ENCODE assay signal across 10 cellular contexts in genomic region chr9:121376214-121376830, GRCh38. TPM values are rescaled to one million over a fixed set of nuclear protein-coding genes. Genes with fewer than 3 reads are reported as not detected.
A peak's percentile ranks its signal among the peaks of the same experiment; 100 is the strongest.
DNase-seq lines count a peak whose midpoint lies in the region; ATAC-seq and TF ChIP-seq lines count a peak whose summit lies in the region.
"Had no signal": no experiment of that assay in that cellular context is flagged by ENCODE, and none has a peak within 500 bp of the region (broad histone marks: within the 10 kb centered on the region; RNA-seq: fewer than 3 reads in every experiment).

No MANE protein-coding gene starts in this region.

- ATAC-seq in body of pancreas (no peak), lung (ENCODE audit: insufficient read depth, low FRiP score) (no peak), HG02610 (IDR thresholded peaks at IDR 0.05; ENCODE audit: unreplicated experiment) (no peak), HG03520 (IDR thresholded peaks at IDR 0.05; ENCODE audit: unreplicated experiment) (no peak)
- ATAC-seq: left cardiac atrium had no signal

- no peaks in the 10 kb centered on the region for H3K27me3 ChIP-seq in BJ (ENCODE audit: control insufficient read depth, insufficient read depth, low read length)
- no peaks in the 10 kb centered on the region for H3K27me3 ChIP-seq in body of pancreas
- no peaks in the 10 kb centered on the region for H3K27me3 ChIP-seq in lung (ENCODE audit: control insufficient read depth, insufficient read depth)

- H3K27ac ChIP-seq in body of pancreas = no peak overlapping the region
- no peak overlapping the region for H3K27ac ChIP-seq in lung (ENCODE audit: low read depth in 1 of 2, low read length in 1 of 2)

- no peaks in the 10 kb centered on the region for H3K9me3 ChIP-seq in body of pancreas
- H3K9me3 ChIP-seq in lung (ENCODE audit: control insufficient read depth in 2 of 2, insufficient read depth in 1 of 2, low read length in 1 of 2) = no peaks in the 10 kb centered on the region

- no peak for DNase-seq in BJ (ENCODE audit: low read depth)
- DNase-seq in LHCN-M2 (ENCODE audit: low read depth) = peak; percentile 25
- DNase-seq in body of pancreas = no peak
- no peak for DNase-seq in lung (ENCODE audit: low spot score)
- DNase-seq in posterior cingulate gyrus = no peak
- no peak for DNase-seq in activated CD4-positive, alpha-beta T cell treated with anti-CD3 and anti-CD28 coated beads for 48 hours
- DNase-seq: activated naive CD4-positive, alpha-beta T cell treated with anti-CD3 and anti-CD28 coated beads, Interleukin-2, amount 10 ng/mL, durations not matched to agents 7 days and 5 days; left cardiac atrium had no signal

- H3K36me3 ChIP-seq in BJ (ENCODE audit: control insufficient read depth, insufficient read depth, low read length) = no peaks in the 10 kb centered on the region
- no peaks in the 10 kb centered on the region for H3K36me3 ChIP-seq in body of pancreas (replicated peaks in 1 of 2; ENCODE audit: insufficient read depth in 1 of 2, low read depth in 2 of 2)
- no peaks in the 10 kb centered on the region for H3K36me3 ChIP-seq in lung (ENCODE audit: control insufficient read depth in 2 of 2, insufficient read depth in 2 of 2, low read length in 2 of 2)

- CTCF ChIA-PET in BJ (lab: Yijun Ruan, JAX) = interaction anchor here (0.6 to 8.2 kb wide), 12 partner anchors 10 to 163 kb away, joined by 3 to 67 read pairs (median 4); no protein-coding TSS in a partner anchor

- intact Hi-C loops in body of pancreas (cut with DNase I) = no loop called here
- intact Hi-C loops in posterior cingulate gyrus (cut with DNase I) = loop anchor here (1.0 kb wide), 2 partner anchors 56 to 163 kb away; no protein-coding TSS in a partner anchor

- no peak for TF ChIP-seq POLR2A in body of pancreas (IDR thresholded peaks at IDR 0.05)

- H3K4me3 ChIP-seq in BJ (ENCODE audit: low read depth, low read length) = no peak overlapping the region
- H3K4me3 ChIP-seq in body of pancreas = no peak overlapping the region
- no peak overlapping the region for H3K4me3 ChIP-seq in lung

- peak; percentile 28 for TF ChIP-seq CTCF in BJ (IDR thresholded peaks at IDR 0.05; ENCODE audit: insufficient read depth, low read depth, low read length)
- TF ChIP-seq CTCF in body of pancreas (IDR thresholded peaks at IDR 0.05) = peak in 6 of 7 experiments; percentile 12 to 40 (median 20)
- TF ChIP-seq CTCF in lung (IDR thresholded peaks at IDR 0.05; ENCODE audit: control extremely low read depth, extremely low read depth) = peak; percentile 6

- H3K4me1 ChIP-seq in body of pancreas (peaks cover 21% of the 10 kb centered on the region), lung (ENCODE audit: control insufficient read depth in 2 of 2, insufficient read depth in 2 of 2, low read length in 2 of 2) (peaks cover 3 to 8% of the 10 kb centered on the region in 2 donors)

- POLR2A ChIA-PET in BJ (lab: Charles Lee) = interaction anchor here (1.0 kb wide), 1 partner anchor 108 kb away, joined by 4 read pairs; the partner anchor contains the start of gene GSN

- 79 to 82% methylated on average over 4 of the region's 4 CpGs for whole genome bisulfite sequencing in body of pancreas, 2 donors
- 90 to 93% methylated on average over 4 of the region's 4 CpGs for WGBS in lung, 2 donors

RNA-seq across cellular contexts. Expression of gene STOM, which starts 6.3 kb away (rescaled TPM):
- polyA plus RNA-seq in BJ (2011; rRNA removed) = 223 and 275 TPM in 2 replicates
- 89.2 and 94.1 TPM in 2 replicates for polyA minus RNA-seq in BJ (2011; rRNA and poly(A)+ RNA removed)
- total RNA-seq in LHCN-M2 (2014; rRNA removed) = 88.7 and 107 TPM in 2 replicates
- polyA plus RNA-seq in LHCN-M2 (2012) = 57.1 TPM
- total RNA-seq in body of pancreas = 10 to 100 TPM; 59.9 to 70.5 TPM
- 100 to 1,000 TPM; 405 to 470 TPM for total RNA-seq in lung
- 100 to 1,000 TPM; 311 to 413 TPM for polyA plus RNA-seq in lung
